Comparison of ENCODE assay signal across 8 cellular contexts in the genomic region with DNA sequence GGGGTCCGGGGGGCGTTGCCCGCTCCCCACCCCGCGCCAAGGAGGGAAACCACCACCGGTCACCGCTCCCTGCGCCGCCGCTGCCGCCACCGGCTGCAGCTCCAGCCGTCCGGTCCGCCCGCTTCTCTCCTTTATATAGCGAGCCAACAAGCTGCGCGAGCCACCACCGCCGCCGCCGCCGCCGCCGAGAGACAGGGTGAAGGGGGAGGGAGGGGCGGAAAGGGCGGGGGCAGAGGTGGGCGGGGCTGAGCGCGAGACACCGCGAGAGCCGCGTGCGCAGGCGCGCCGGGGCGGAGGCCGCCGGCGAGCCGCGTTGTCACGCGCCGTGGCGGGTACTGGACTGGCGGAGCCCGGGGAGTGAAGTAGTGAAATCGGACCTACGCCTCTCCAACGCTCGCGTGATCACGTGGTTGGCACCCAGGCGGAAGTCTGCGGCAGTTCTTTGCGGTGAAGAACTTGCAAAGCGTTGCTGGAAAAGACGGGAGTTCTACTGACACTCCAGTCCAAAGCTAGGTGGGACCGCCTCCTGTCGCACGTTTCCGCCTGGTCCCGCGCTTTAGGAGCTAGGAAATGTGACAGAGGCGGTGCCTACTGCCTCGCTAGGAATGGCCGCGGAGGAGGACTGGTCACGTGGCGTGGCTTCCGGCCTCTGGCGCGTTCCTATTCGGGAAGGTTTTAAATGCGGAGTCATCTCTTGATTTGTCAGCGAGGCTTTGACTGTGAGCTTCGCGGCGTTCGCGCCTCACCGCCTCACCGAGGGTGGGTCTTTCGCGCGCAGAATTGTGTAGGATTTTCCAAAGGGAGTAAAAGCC. TPM values are rescaled to one million over a fixed set of nuclear protein-coding genes. Genes with fewer than 3 reads are reported as not detected.
DNase-seq lines count a peak whose midpoint lies in the region; ATAC-seq, FAIRE-seq and TF ChIP-seq lines count a peak whose summit lies in the region.

A gene (minus strand): TSS at position 193 of the 812 bp plus-strand sequence. CDS start 441 bp downstream, outside the sequence.

- TF ChIP-seq POLR2A in GM19099 (IDR thresholded peaks at IDR 0.05; ENCODE audit: extremely low read depth, insufficient read length, low read depth): peak; percentile 99

- H3K4me2 ChIP-seq in keratinocyte (ENCODE audit: control insufficient read depth, extremely low read depth, insufficient read depth, low read depth, low read length): peak within 1 kb of the TSS; percentile 84

- H4K20me1 ChIP-seq in keratinocyte (ENCODE audit: control insufficient read depth, extremely low read depth, insufficient read depth, low read length): no peaks in the 10 kb centered on the region

- peak; percentile 80 for ATAC-seq in HG03432 (IDR thresholded peaks at IDR 0.05; ENCODE audit: unreplicated experiment)

- peak in 1 of 3 experiments; percentile 5 for TF ChIP-seq CTCF in keratinocyte (optimal IDR thresholded peaks at IDR 0.05 in 1 of 3, IDR thresholded peaks at IDR 0.05 in 1 of 3, conservative IDR thresholded peaks at IDR 0.05 in 1 of 3; ENCODE audit: extremely low read depth in 1 of 3, insufficient read depth in 2 of 3, low read length in 3 of 3)

- H3K27ac ChIP-seq in keratinocyte (ENCODE audit: control insufficient read depth, insufficient read depth, low read length): peak within 1 kb of the TSS; percentile 95

- FAIRE-seq in keratinocyte (lab: Jason Lieb, UNC): peak; percentile 59

- dilution Hi-C loops in keratinocyte (cut with MboI; ENCODE audit: extremely low pct_ligation_motif_present, low sequenced_read_pairs): no loop called here

- peaks cover 23% of the 10 kb centered on the region for H3K79me2 ChIP-seq in keratinocyte (ENCODE audit: control insufficient read depth, insufficient read depth, low read length)

- H3K27me3 ChIP-seq in keratinocyte (ENCODE audit: control insufficient read depth, extremely low read depth, insufficient read depth, low read length): no peaks in the 10 kb centered on the region

- H3K4me1 ChIP-seq in keratinocyte (ENCODE audit: control insufficient read depth, extremely low read depth, insufficient read depth, low read length): peaks cover 12% of the 10 kb centered on the region

- H2AFZ ChIP-seq in keratinocyte (ENCODE audit: control insufficient read depth, low read length): peak within 1 kb of the TSS; percentile 82

- H3K4me3 ChIP-seq in keratinocyte (ENCODE audit: control insufficient read depth in 2 of 3, extremely low read depth in 1 of 3, insufficient read depth in 2 of 3, low read depth in 1 of 3, low read length in 3 of 3): peak within 1 kb of the TSS; percentile 78 to 96 (median 82)

- DNase-seq in AG20443 (ENCODE audit: low spot score) (peak; percentile 98), NCI-H510A (lab: John Stamatoyannopoulos, UW) (peak; percentile 96), cerebellum (ENCODE audit: low spot score) (peak; percentile 94), keratinocyte (ENCODE audit: low read depth, low spot score) (peak; percentile 68)
- DNase-seq in activated CD4-positive, alpha-beta T cell treated with anti-CD3 and anti-CD28 coated beads for 1 hour: peak; percentile 93
- peak; percentile 89 to 90 for DNase-seq in stimulated activated CD4-positive, alpha-beta T cell treated with anti-CD3 and anti-CD28 coated beads, Interleukin-15, amount 100 ng/mL, for 1 hour (ENCODE audit: low read depth in 1 of 2, low spot score in 1 of 2)

- peak within 1 kb of the TSS; percentile 94 for H3K9ac ChIP-seq in keratinocyte (ENCODE audit: control insufficient read depth, extremely low read depth, insufficient read depth, low read length)

- H3K9me3 ChIP-seq in keratinocyte (ENCODE audit: control insufficient read depth, low read depth, low read length): no peaks in the 10 kb centered on the region

- H3K9me1 ChIP-seq in keratinocyte (ENCODE audit: control insufficient read depth, extremely low read depth, insufficient read depth, low read length): no peaks in the 10 kb centered on the region

- no peaks in the 10 kb centered on the region for H3K36me3 ChIP-seq in keratinocyte (ENCODE audit: control insufficient read depth in 2 of 2, extremely low read depth in 1 of 2, insufficient read depth in 2 of 2, low read length in 2 of 2)

RNA-seq across cellular contexts. Expression of the gene that starts here (rescaled TPM):
- total RNA-seq in cerebellum: 47.6 TPM
- 17.5 to 19.3 TPM (median 18.0 TPM) in 3 replicates for polyA plus RNA-seq in keratinocyte
- polyA plus RNA-seq in keratinocyte (2011; ENCODE audit: low read depth): 42.0 TPM
- polyA plus RNA-seq in keratinocyte (2011; cell fraction: cytosol; rRNA removed): 7.0 and 9.7 TPM in 2 replicates
- 13.2 and 13.6 TPM in 2 replicates for polyA plus RNA-seq in keratinocyte (2011; cell fraction: nucleus; rRNA removed)
- polyA plus RNA-seq in keratinocyte (2012; ENCODE audit: low replicate concordance): 12.3 and 15.8 TPM in 2 replicates
- polyA minus RNA-seq in keratinocyte: 24.0 to 47.0 TPM (median 31.2 TPM) in 3 replicates
- 13.2 TPM for polyA minus RNA-seq in keratinocyte (2011; cell fraction: cytosol; rRNA and poly(A)+ RNA removed)
- polyA minus RNA-seq in keratinocyte (2011; cell fraction: nucleus; rRNA and poly(A)+ RNA removed): 7.6 and 20.9 TPM in 2 replicates

Comparison
In these comparisons a context has a peak if more than half of its experiments do, and no peak if none do; other contexts are left out.
1. Peak in every context shown above with its lines: DNase-seq, ATAC-seq, H3K4me3 ChIP-seq and H3K27ac ChIP-seq.